Comparison of ENCODE assay signal across 25 cellular contexts in the genomic region with DNA sequence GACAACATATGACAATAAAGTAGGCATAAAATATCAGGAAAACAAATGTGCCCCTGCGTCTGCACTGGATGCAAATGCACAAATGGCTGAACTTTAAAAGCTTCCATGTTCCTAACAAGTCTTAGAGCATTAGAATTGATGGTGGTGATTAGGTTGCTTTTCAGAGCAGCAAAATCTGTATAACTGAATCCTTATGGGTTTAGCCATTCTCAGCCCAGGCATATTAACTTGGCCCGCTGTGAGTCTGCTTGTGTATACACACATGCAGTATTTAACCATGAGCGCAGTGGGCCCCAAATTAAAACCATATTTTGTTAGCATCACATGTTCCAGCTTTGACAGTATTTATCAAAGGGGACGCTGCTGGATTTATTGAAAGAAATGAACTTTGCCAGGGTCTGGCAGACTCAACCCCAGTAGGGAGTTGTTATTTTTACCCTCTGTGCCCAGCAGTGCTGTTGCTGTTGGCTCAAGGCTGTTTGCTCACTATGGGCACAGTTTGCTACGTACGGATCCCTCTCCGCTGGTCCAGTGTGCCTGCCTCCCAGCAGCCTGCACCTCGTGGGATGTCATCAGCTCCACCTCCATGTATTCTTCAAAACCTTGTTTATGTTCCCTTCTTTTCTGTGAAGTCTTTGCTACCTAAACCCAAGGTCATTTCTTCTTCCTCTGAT.
A peak's percentile ranks its signal among the peaks of the same experiment; 100 is the strongest.
DNase-seq lines count a peak whose midpoint lies in the region; ATAC-seq, FAIRE-seq and TF ChIP-seq lines count a peak whose summit lies in the region.
"Had no signal": no experiment of that assay in that cellular context is flagged by ENCODE, and none has a peak within 500 bp of the region (broad histone marks: within the 10 kb centered on the region; RNA-seq: fewer than 3 reads in every experiment).

No MANE protein-coding gene starts in this region.

- H3K79me2 ChIP-seq in Karpas-422 (ENCODE audit: low read length) (no peaks in the 10 kb centered on the region), keratinocyte (ENCODE audit: control insufficient read depth, insufficient read depth, low read length) (no peaks in the 10 kb centered on the region)

- ATAC-seq in body of pancreas (peak; percentile 43), GM19035 (IDR thresholded peaks at IDR 0.05; ENCODE audit: unreplicated experiment) (no peak)
- ATAC-seq: heart right ventricle; left ventricle myocardium superior; stimulated activated effector memory CD8-positive, alpha-beta T cell treated with anti-CD3 and anti-CD28 coated beads, Interleukin-12 subunit alpha, Interleukin-12 subunit beta, amount 100 ng/mL, for 72 hours had no signal

- H3K9me3 ChIP-seq in Karpas-422 (ENCODE audit: low read length) (peaks cover 11% of the 10 kb centered on the region; the same call in 1 of the 2 replicates), body of pancreas (no peaks in the 10 kb centered on the region), keratinocyte (ENCODE audit: control insufficient read depth, low read depth, low read length) (peaks cover 4% of the 10 kb centered on the region), stomach (peaks cover 0 to 25% (median 16%) of the 10 kb centered on the region in 4 donors)
- H3K9me3 ChIP-seq: testis had no signal

- no peaks in the 10 kb centered on the region for H3K4me1 ChIP-seq in Karpas-422 (ENCODE audit: low read length)
- peaks cover 93% of the 10 kb centered on the region for H3K4me1 ChIP-seq in body of pancreas
- H3K4me1 ChIP-seq in keratinocyte (ENCODE audit: control insufficient read depth, extremely low read depth, insufficient read depth, low read length): peaks cover 9% of the 10 kb centered on the region
- H3K4me1 ChIP-seq in stomach: peaks cover 8 to 18% (median 12%) of the 10 kb centered on the region in 4 donors
- H3K4me1 ChIP-seq: heart right ventricle, testis had no signal

- H3K27ac ChIP-seq in Karpas-422 (ENCODE audit: low read length) (no peak overlapping the region), body of pancreas (peak overlapping the region; percentile 77 to 85 (median 79)), keratinocyte (ENCODE audit: control insufficient read depth, insufficient read depth, low read length) (no peak overlapping the region), stomach (peak overlapping the region; percentile 46 to 66 (median 53))
- H3K27ac ChIP-seq: coronary artery, heart right ventricle, HL-60, testis, WERI-Rb-1 had no signal

- H3K27me3 ChIP-seq in Karpas-422 (ENCODE audit: low read length) (no peaks in the 10 kb centered on the region), body of pancreas (no peaks in the 10 kb centered on the region), keratinocyte (ENCODE audit: control insufficient read depth, extremely low read depth, insufficient read depth, low read length) (no peaks in the 10 kb centered on the region), stomach (peaks cover 0 to 5% (median 0%) of the 10 kb centered on the region in 3 donors)
- H3K27me3 ChIP-seq: testis had no signal

- no peaks in the 10 kb centered on the region for H3K9me1 ChIP-seq in keratinocyte (ENCODE audit: control insufficient read depth, extremely low read depth, insufficient read depth, low read length)

- no peak for TF ChIP-seq POLR2A in body of pancreas (IDR thresholded peaks at IDR 0.05)
- TF ChIP-seq POLR2A in stomach (IDR thresholded peaks at IDR 0.05): no peak

- peak overlapping the region; percentile 28; the same call in 1 of the 2 replicates for H2AFZ ChIP-seq in Karpas-422 (ENCODE audit: low read length)
- H2AFZ ChIP-seq in keratinocyte (ENCODE audit: control insufficient read depth, low read length): no peak overlapping the region

- TF ChIP-seq CTCF in body of pancreas (IDR thresholded peaks at IDR 0.05) (no peak), keratinocyte (optimal IDR thresholded peaks at IDR 0.05 in 1 of 3, IDR thresholded peaks at IDR 0.05 in 1 of 3, conservative IDR thresholded peaks at IDR 0.05 in 1 of 3; ENCODE audit: extremely low read depth in 1 of 3, insufficient read depth in 2 of 3, low read length in 3 of 3) (no peak), stomach (IDR thresholded peaks at IDR 0.05) (no peak)

- no peak for TF ChIP-seq EP300 in stomach (IDR thresholded peaks at IDR 0.05)

- DNase-seq in Karpas-422: no peak
- peak in 1 of 4 donors; percentile 49 for DNase-seq in body of pancreas
- no peak for DNase-seq in keratinocyte (ENCODE audit: low read depth, low spot score)
- no peak for DNase-seq in stomach
- DNase-seq in EL: no peak
- no peak for DNase-seq in stimulated activated naive CD4-positive, alpha-beta T cell treated with Interleukin-2 at 50 U/mL for 16 hours (lab: John Stamatoyannopoulos, UW)
- no peak for DNase-seq in NCI-H524 (lab: John Stamatoyannopoulos, UW)
- DNase-seq: activated CD4-positive, alpha-beta T cell treated with anti-CD3 and anti-CD28 coated beads, Interleukin-2, amount 50 U/mL, for 4 hours; activated CD8-positive, alpha-beta memory T cell treated with anti-CD3 and anti-CD28 coated beads, Interleukin-2, amount 50 U/mL, for 4 hours; activated naive CD8-positive, alpha-beta T cell treated with anti-CD3 and anti-CD28 coated beads, Interleukin-2, amount 10 ng/mL, durations not matched to agents 7 days and 5 days; CD4-positive, alpha-beta T cell; DMS153; endodermal cell; GF-D8; heart right ventricle; left ventricle myocardium superior; nephron progenitor cell; RPMI8226; stimulated activated CD4-positive, alpha-beta T cell treated with anti-CD3 and anti-CD28 coated beads, Interleukin-1b, Interleukin-23, amount 100 ng/mL, for 48 hours; testis; WERI-Rb-1 had no signal

- H3K9me2 ChIP-seq in Karpas-422 (replicated peaks; ENCODE audit: insufficient read depth, low read length): no peaks in the 10 kb centered on the region

- no peak overlapping the region for H3K4me2 ChIP-seq in Karpas-422 (ENCODE audit: low read depth, low read length, poor library complexity, severe bottlenecking)
- peak overlapping the region; percentile 41 for H3K4me2 ChIP-seq in keratinocyte (ENCODE audit: control insufficient read depth, extremely low read depth, insufficient read depth, low read depth, low read length)

- WGBS in body of pancreas, 2 donors: 33 to 39% methylated on average over 8 of the region's 8 CpGs
- 45 to 64% (median 49%) methylated on average over 8 of the region's 8 CpGs for WGBS in stomach, 5 donors

- H3K4me3 ChIP-seq in Karpas-422 (ENCODE audit: low read length) (no peak overlapping the region), body of pancreas (no peak overlapping the region), keratinocyte (ENCODE audit: control insufficient read depth in 2 of 3, extremely low read depth in 1 of 3, insufficient read depth in 2 of 3, low read depth in 1 of 3, low read length in 3 of 3) (no peak overlapping the region), stomach (no peak overlapping the region)
- H3K4me3 ChIP-seq: coronary artery, heart right ventricle, testis had no signal

- H4K20me1 ChIP-seq in Karpas-422 (ENCODE audit: insufficient read depth, low read depth, low read length): no peaks in the 10 kb centered on the region
- H4K20me1 ChIP-seq in keratinocyte (ENCODE audit: control insufficient read depth, extremely low read depth, insufficient read depth, low read length): no peaks in the 10 kb centered on the region

- intact Hi-C loops in body of pancreas (cut with DNase I) (no loop called here), stomach (cut with DNase I; ENCODE audit: low total_unique reads) (no loop called here)

- H3K9ac ChIP-seq in Karpas-422 (ENCODE audit: low read length): no peak overlapping the region
- no peak overlapping the region for H3K9ac ChIP-seq in keratinocyte (ENCODE audit: control insufficient read depth, extremely low read depth, insufficient read depth, low read length)

- dilution Hi-C loops in keratinocyte (cut with MboI; ENCODE audit: extremely low pct_ligation_motif_present, low sequenced_read_pairs): no loop called here

- no peaks in the 10 kb centered on the region; the same call in 1 of the 2 replicates for H3K36me3 ChIP-seq in Karpas-422 (ENCODE audit: insufficient read depth, low read length)
- no peaks in the 10 kb centered on the region for H3K36me3 ChIP-seq in body of pancreas (replicated peaks in 1 of 2; ENCODE audit: insufficient read depth in 1 of 2, low read depth in 2 of 2)
- H3K36me3 ChIP-seq in keratinocyte (ENCODE audit: control insufficient read depth in 2 of 2, extremely low read depth in 1 of 2, insufficient read depth in 2 of 2, low read length in 2 of 2): no peaks in the 10 kb centered on the region
- H3K36me3 ChIP-seq in stomach: no peaks in the 10 kb centered on the region
- H3K36me3 ChIP-seq: heart right ventricle, WERI-Rb-1 had no signal

- FAIRE-seq in keratinocyte (lab: Jason Lieb, UNC): no peak

Comparison
In these comparisons a context has a peak if more than half of its experiments do, and no peak if none do; other contexts are left out.
1. H3K27ac ChIP-seq: peak in body of pancreas (4 of 4) and stomach (5 of 5); none in Karpas-422 (single experiment) and keratinocyte (single experiment).